ENCODE assay signal across 9 cellular contexts in genomic region chr17:63675231-63675606, GRCh38. TPM values are rescaled to one million over a fixed set of nuclear protein-coding genes. Genes with fewer than 3 reads are reported as not detected.
DNase-seq lines count a peak whose midpoint lies in the region; ATAC-seq and TF ChIP-seq lines count a peak whose summit lies in the region.
"Had no signal": no experiment of that assay in that cellular context is flagged by ENCODE, and none has a peak within 500 bp of the region (broad histone marks: within the 10 kb centered on the region; RNA-seq: fewer than 3 reads in every experiment).

No MANE protein-coding gene starts in this region.

- no peaks in the 10 kb centered on the region for H3K27me3 Mint-ChIP-seq in nephron (ENCODE audit: low read depth)

- H3K9me3 ChIP-seq in A673 (ENCODE audit: low read depth, low read length, poor library complexity, severe bottlenecking): no peaks in the 10 kb centered on the region

- H3K9me3 Mint-ChIP-seq in nephron: no peaks in the 10 kb centered on the region

- peaks cover 36% of the 10 kb centered on the region for H3K4me1 ChIP-seq in A673 (ENCODE audit: insufficient read depth, low read length, poor library complexity, severe bottlenecking)

- TF ChIP-seq CTCF in A673 (conservative IDR thresholded peaks at IDR 0.05; ENCODE audit: low read depth, low read length) (no peak), RWPE1 (conservative IDR thresholded peaks at IDR 0.05; ENCODE audit: low read depth) (no peak), nephron (IDR thresholded peaks at IDR 0.05; ENCODE audit: unreplicated experiment in 3 of 3) (no peak)

- ATAC-seq in esophagus mucosa (peak; percentile 13), GM19324 (IDR thresholded peaks at IDR 0.05; ENCODE audit: low FRiP score, unreplicated experiment) (no peak), HG02970 (IDR thresholded peaks at IDR 0.05; ENCODE audit: low FRiP score, unreplicated experiment) (no peak)

- POLR2A ChIA-PET in A673 (lab: Charles Lee; ENCODE audit: low non-redundant PET): interaction anchor here (0.5 to 0.6 kb wide), 2 partner anchors 14 to 73 kb away, joined by 3 to 7 read pairs; no protein-coding TSS in a partner anchor
- POLR2A ChIA-PET in RWPE1 (lab: Yijun Ruan, JAX; ENCODE audit: low non-redundant PET): interaction anchor here (0.6 kb wide), 1 partner anchor 67 kb away, joined by 5 read pairs; no protein-coding TSS in a partner anchor

- H3K4me1 Mint-ChIP-seq in nephron: peaks cover 22% of the 10 kb centered on the region

- H3K27ac ChIP-seq in A673 (ENCODE audit: low read depth, low read length, poor library complexity, severe bottlenecking) (peak overlapping the region; percentile 78), RWPE1 (peak overlapping the region; percentile 87)

- CTCF ChIA-PET in A673 (lab: Charles Lee): interaction anchor here (2.1 kb wide), 1 partner anchor 250 kb away, joined by 6 read pairs; no protein-coding TSS in a partner anchor
- CTCF ChIA-PET in RWPE1 (lab: Yijun Ruan, JAX): interaction anchor here (1.0 kb wide), 1 partner anchor 30 kb away, joined by 3 read pairs; no protein-coding TSS in a partner anchor

- intact Hi-C loops in A673 (cut with micrococcal nuclease; ENCODE audit: unreplicated experiment): loop anchor here (5.0 kb wide), 1 partner anchor 53 kb away; the partner anchor contains the start of gene MAP3K3

- peaks cover 20% of the 10 kb centered on the region for H3K36me3 Mint-ChIP-seq in nephron (ENCODE audit: low read depth)

- H3K27ac Mint-ChIP-seq in nephron: peak overlapping the region; percentile 89 to 96 (median 94)

- no peak overlapping the region for H3K4me3 Mint-ChIP-seq in nephron

- BruUV-seq in A673 (replicated peaks; lab: Mats Ljungman, UMichigan): no TSS peak

- no peaks in the 10 kb centered on the region for H3K36me3 ChIP-seq in A673 (ENCODE audit: insufficient read depth, low read length, poor library complexity, severe bottlenecking)

- no peak overlapping the region for H3K4me3 ChIP-seq in A673 (ENCODE audit: low read depth, low read length, poor library complexity, severe bottlenecking)

- DNase-seq in A673 (ENCODE audit: low spot score) (peak; percentile 68), RWPE1 (ENCODE audit: low spot score) (no peak), AG08396 (ENCODE audit: low spot score) (no peak), 8988T (no peak)
- DNase-seq: NCI-H1930 had no signal

- H3K27me3 ChIP-seq in A673 (replicated peaks; ENCODE audit: insufficient read depth, low read depth, low read length, poor library complexity): no peaks in the 10 kb centered on the region

RNA-seq across cellular contexts. Expression of gene LIMD2, which starts 24.7 kb away (rescaled TPM):
- 119 and 127 TPM in 2 replicates for total RNA-seq in A673 (2021)
- 2.8 TPM for total RNA-seq in esophagus mucosa

RNA-seq across cellular contexts. Expression of gene MAP3K3, which starts 53.0 kb away (rescaled TPM):
- total RNA-seq in A673 (2021): 25.9 and 27.8 TPM in 2 replicates
- total RNA-seq in esophagus mucosa: 9.2 TPM

Comparison
In these comparisons a context has a peak if more than half of its experiments do, and no peak if none do; other contexts are left out.
1. RNA of gene LIMD2, which starts 24.7 kb away (total RNA-seq): 119 to 127 TPM in A673; 2.8 TPM in esophagus mucosa (single experiment); every median in the first group is over 10 times any median in the second.